ENCODE assay signal across 1 cellular context in genomic region chr13:81017525-81018152, GRCh38.
TF ChIP-seq lines count a peak whose summit lies in the region.

No MANE protein-coding gene starts in this region.

TF ChIP-seq in GM23338, 12 proteins besides CTCF, POLR2A, EP300 and RAD21 (continued from another document):
- TF ChIP-seq, protein P1, sequence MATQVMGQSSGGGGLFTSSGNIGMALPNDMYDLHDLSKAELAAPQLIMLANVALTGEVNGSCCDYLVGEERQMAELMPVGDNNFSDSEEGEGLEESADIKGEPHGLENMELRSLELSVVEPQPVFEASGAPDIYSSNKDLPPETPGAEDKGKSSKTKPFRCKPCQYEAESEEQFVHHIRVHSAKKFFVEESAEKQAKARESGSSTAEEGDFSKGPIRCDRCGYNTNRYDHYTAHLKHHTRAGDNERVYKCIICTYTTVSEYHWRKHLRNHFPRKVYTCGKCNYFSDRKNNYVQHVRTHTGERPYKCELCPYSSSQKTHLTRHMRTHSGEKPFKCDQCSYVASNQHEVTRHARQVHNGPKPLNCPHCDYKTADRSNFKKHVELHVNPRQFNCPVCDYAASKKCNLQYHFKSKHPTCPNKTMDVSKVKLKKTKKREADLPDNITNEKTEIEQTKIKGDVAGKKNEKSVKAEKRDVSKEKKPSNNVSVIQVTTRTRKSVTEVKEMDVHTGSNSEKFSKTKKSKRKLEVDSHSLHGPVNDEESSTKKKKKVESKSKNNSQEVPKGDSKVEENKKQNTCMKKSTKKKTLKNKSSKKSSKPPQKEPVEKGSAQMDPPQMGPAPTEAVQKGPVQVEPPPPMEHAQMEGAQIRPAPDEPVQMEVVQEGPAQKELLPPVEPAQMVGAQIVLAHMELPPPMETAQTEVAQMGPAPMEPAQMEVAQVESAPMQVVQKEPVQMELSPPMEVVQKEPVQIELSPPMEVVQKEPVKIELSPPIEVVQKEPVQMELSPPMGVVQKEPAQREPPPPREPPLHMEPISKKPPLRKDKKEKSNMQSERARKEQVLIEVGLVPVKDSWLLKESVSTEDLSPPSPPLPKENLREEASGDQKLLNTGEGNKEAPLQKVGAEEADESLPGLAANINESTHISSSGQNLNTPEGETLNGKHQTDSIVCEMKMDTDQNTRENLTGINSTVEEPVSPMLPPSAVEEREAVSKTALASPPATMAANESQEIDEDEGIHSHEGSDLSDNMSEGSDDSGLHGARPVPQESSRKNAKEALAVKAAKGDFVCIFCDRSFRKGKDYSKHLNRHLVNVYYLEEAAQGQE (IDR thresholded peaks at IDR 0.05; ENCODE audit: unreplicated experiment): no peak
